ENCODE assay signal across 10 cellular contexts in the genomic region with DNA sequence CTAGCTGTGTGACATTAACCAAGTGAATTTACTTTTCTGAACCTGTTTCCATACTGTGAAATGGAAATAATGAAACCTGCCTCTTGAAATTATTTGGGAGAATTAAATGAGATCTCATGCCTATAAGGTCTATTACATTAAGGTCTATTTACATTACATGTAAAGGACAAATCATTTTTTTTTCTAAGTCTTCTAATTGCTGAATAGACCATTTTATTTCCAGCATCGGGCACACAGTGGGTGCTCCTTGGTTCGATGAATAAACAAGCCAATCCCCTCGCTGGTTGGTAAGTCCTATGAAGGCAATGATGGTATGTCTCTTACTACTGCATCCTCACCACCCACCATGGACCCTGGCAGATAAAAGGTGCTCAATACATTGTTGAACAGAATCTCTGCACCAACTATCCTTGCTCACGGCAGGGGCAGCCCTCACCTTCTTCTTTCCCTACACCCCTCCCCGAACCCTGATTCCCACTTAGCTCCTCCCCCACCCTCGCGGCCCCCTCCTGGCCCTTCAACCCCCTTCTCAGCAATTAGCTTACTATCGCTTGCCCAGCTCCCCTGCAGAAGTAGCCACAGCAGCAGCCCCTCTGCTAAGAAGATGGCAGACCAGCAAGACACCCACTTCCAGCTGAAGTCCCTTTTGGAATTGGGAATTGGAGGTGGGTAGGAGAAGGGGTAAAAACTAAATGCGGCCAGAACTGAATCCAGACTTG. TPM values are rescaled to one million over a fixed set of nuclear protein-coding genes. Genes with fewer than 3 reads are reported as not detected.
DNase-seq lines count a peak whose midpoint lies in the region; ATAC-seq and TF ChIP-seq lines count a peak whose summit lies in the region.
"Had no signal": no experiment of that assay in that cellular context is flagged by ENCODE, and none has a peak within 500 bp of the region (broad histone marks: within the 10 kb centered on the region; RNA-seq: fewer than 3 reads in every experiment).

No MANE protein-coding gene starts in this region.

- no peak for TF ChIP-seq CTCF in PC-3 (conservative IDR thresholded peaks at IDR 0.05; ENCODE audit: low read depth, low read length)
- no peak for TF ChIP-seq CTCF in mesothelial cell of epicardium (IDR thresholded peaks at IDR 0.05; ENCODE audit: unreplicated experiment)
- TF ChIP-seq CTCF in thoracic aorta (IDR thresholded peaks at IDR 0.05): no peak

- peak overlapping the region; percentile 94 for H3K4me2 ChIP-seq in PC-3 (ENCODE audit: low read length)

- H3K79me2 ChIP-seq in PC-3 (ENCODE audit: low read length): peaks cover 72% of the 10 kb centered on the region

- intact Hi-C loops in PC-3 (cut with micrococcal nuclease): loop anchor here (10.0 kb wide), 1 partner anchor 60 kb away; no protein-coding TSS in a partner anchor

- ATAC-seq in PC-3: no peak
- no peak for ATAC-seq in thoracic aorta (ENCODE audit: insufficient number of reproducible peaks, low FRiP score, low read depth)
- no peak for ATAC-seq in HG02571 (IDR thresholded peaks at IDR 0.05; ENCODE audit: unreplicated experiment)

- H3K36me3 ChIP-seq in PC-3 (ENCODE audit: low read depth, low read length): no peaks in the 10 kb centered on the region
- no peaks in the 10 kb centered on the region for H3K36me3 ChIP-seq in duodenal mucosa (ENCODE audit: control insufficient read depth in 1 of 2, insufficient read depth in 2 of 2, low read length in 2 of 2)
- H3K36me3 ChIP-seq in thoracic aorta: no peaks in the 10 kb centered on the region
- H3K36me3 ChIP-seq: brain microvascular endothelial cell had no signal

- H3K9ac ChIP-seq in PC-3 (ENCODE audit: low read length) (peak overlapping the region; percentile 76), duodenal mucosa (ENCODE audit: low read depth in 1 of 2, low read length in 2 of 2) (peak overlapping the region; percentile 79 to 90)

- H3K27ac Mint-ChIP-seq in mesothelial cell of epicardium: no peak overlapping the region

- peak overlapping the region; percentile 44; the same call in 1 of the 2 replicates for H2AFZ ChIP-seq in PC-3 (ENCODE audit: low read length)

- DNase-seq in PC-3 (no peak), mesothelial cell of epicardium (ENCODE audit: low spot score in 2 of 2, unreplicated experiment in 2 of 2) (no peak), thoracic aorta (ENCODE audit: low spot score) (no peak), NCI-H1436 treated with DMSO at 0.1 percent for 48 hours (lab: John Stamatoyannopoulos, UW) (no peak)
- no peak for DNase-seq in NK-92 treated with Interleukin-12 subunit alpha and Interleukin-12 subunit beta, amount 100 ng/mL, for 24 hours (lab: John Stamatoyannopoulos, UW)
- DNase-seq: activated CD4-positive, alpha-beta T cell treated with anti-CD3 and anti-CD28 coated beads, Interleukin-2, amount 50 U/mL, for 1 hour; brain microvascular endothelial cell; NCI-H1092 treated with DMSO at 0.1 percent for 48 hours had no signal

- H3K9me3 Mint-ChIP-seq in mesothelial cell of epicardium: no peaks in the 10 kb centered on the region

- peaks cover 46% of the 10 kb centered on the region for H3K4me1 Mint-ChIP-seq in mesothelial cell of epicardium

- CTCF ChIA-PET in PC-3 (lab: Charles Lee): no interaction called here

- H3K27ac ChIP-seq in PC-3 (ENCODE audit: low read length) (no peak overlapping the region), duodenal mucosa (ENCODE audit: low read depth, low read length) (peak overlapping the region; percentile 79), thoracic aorta (no peak overlapping the region)
- H3K27ac ChIP-seq: brain microvascular endothelial cell had no signal

- H3K4me1 ChIP-seq in PC-3 (ENCODE audit: insufficient read depth, low read length) (peaks cover 25% of the 10 kb centered on the region), duodenal mucosa (ENCODE audit: control insufficient read depth in 1 of 2, insufficient read depth in 2 of 2, low read length in 2 of 2) (peaks cover 45 to 56% of the 10 kb centered on the region in 2 donors), thoracic aorta (ENCODE audit: control insufficient read depth in 1 of 2, low read depth in 2 of 2) (peaks cover 12 to 25% of the 10 kb centered on the region in 2 donors)

- no peaks in the 10 kb centered on the region for H3K36me3 Mint-ChIP-seq in mesothelial cell of epicardium

- no peaks in the 10 kb centered on the region for H4K20me1 ChIP-seq in PC-3 (ENCODE audit: low read length)

- peak overlapping the region; percentile 60 for H3K4me3 Mint-ChIP-seq in mesothelial cell of epicardium

- H3K27me3 ChIP-seq in PC-3 (ENCODE audit: low read length) (no peaks in the 10 kb centered on the region), duodenal mucosa (ENCODE audit: control insufficient read depth in 1 of 2, insufficient read depth in 2 of 2, low read length in 2 of 2) (peaks cover 9 to 14% of the 10 kb centered on the region in 2 donors), thoracic aorta (replicated peaks; ENCODE audit: insufficient read depth) (peaks cover 8% of the 10 kb centered on the region)

- H3K27me3 Mint-ChIP-seq in mesothelial cell of epicardium (ENCODE audit: low read depth): peaks cover 76% of the 10 kb centered on the region

- no peaks in the 10 kb centered on the region for H3F3A ChIP-seq in PC-3 (ENCODE audit: low read length, unreplicated experiment)

- no TSS peak for BruUV-seq in PC-3 (replicated peaks; lab: Mats Ljungman, UMichigan)

- POLR2A ChIA-PET in PC-3 (lab: Charles Lee; ENCODE audit: unreplicated experiment): no interaction called here

- no peaks in the 10 kb centered on the region for H3K9me3 ChIP-seq in PC-3 (ENCODE audit: low read length)
- H3K9me3 ChIP-seq in duodenal mucosa (ENCODE audit: control insufficient read depth in 1 of 2, low read length in 2 of 2): no peaks in the 10 kb centered on the region
- H3K9me3 ChIP-seq in thoracic aorta: no peaks in the 10 kb centered on the region

- H3K9me2 ChIP-seq in PC-3 (replicated peaks; ENCODE audit: low read length): no peaks in the 10 kb centered on the region

- H3K4me3 ChIP-seq in PC-3 (ENCODE audit: low read length) (peak overlapping the region; percentile 81), duodenal mucosa (ENCODE audit: low read depth in 1 of 2, low read length in 2 of 2) (peak overlapping the region; percentile 82), thoracic aorta (peak overlapping the region; percentile 88)

RNA-seq across cellular contexts. Expression of gene PCDH1, which starts 3.0 kb away (rescaled TPM):
- total RNA-seq in PC-3 (2014; rRNA removed) (53.0 and 55.8 TPM in 2 replicates), mesothelial cell of epicardium (5.1 to 6.1 TPM (median 5.4 TPM) in 3 replicates), thoracic aorta (10 to 100 TPM; 24.6 to 43.4 TPM)

RNA-seq across cellular contexts. Expression of gene DELE1, which starts 48.5 kb away (rescaled TPM):
- total RNA-seq in PC-3 (2014; rRNA removed): 46.6 and 58.9 TPM in 2 replicates
- 85.4 to 91.5 TPM (median 88.3 TPM) in 3 replicates for total RNA-seq in mesothelial cell of epicardium
- total RNA-seq in thoracic aorta: 100 to 1,000 TPM in 1 of 2 donors, 10 to 100 TPM in 1; 82.5 to 108 TPM
